In the genomic region with DNA sequence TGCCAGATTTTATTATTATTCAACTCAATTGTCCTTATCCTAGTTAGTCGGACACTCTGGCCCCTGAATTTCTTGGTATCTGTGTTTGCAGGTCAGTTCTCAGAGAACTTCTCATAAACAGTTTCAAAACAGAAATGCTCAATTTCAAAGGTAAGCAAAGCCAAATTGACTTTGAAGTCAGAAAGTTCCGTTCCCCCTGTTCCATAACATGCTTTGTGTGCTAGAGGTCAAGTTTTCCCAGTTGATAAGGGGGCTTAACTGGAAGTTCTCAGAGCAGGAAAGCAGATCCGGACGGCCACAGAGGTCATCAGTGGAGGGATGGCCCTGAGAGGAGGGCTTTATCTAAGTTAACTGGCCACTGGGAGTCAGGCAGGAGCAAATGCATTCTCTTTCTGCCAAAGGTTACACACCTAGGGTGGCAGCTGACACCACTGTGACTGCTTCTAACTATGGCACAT, we compare ENCODE assay signal across 26 cellular contexts.
"Had no signal": no experiment of that assay in that cellular context is flagged by ENCODE, and none has a peak within 500 bp of the region (broad histone marks: within the 10 kb centered on the region; RNA-seq: fewer than 3 reads in every experiment).

No MANE protein-coding gene starts in this region.

- H3K36me3 Mint-ChIP-seq: memory B cell, neural progenitor cell had no signal

- H3K27me3 Mint-ChIP-seq: dendritic cell treated with granulocyte-macrophage colony-stimulating factor and Interleukin-4, amounts not matched to agents 40 ng/mL and 50 ng/mL, for 4 days; memory B cell; naive thymus-derived CD4-positive, alpha-beta T cell; stimulated activated naive CD8-positive, alpha-beta T cell treated with anti-CD3 and anti-CD28 coated beads, Interleukin-15, amount 100 ng/mL, for 72 hours had no signal

- H3K27me3 ChIP-seq: colonic mucosa, esophagus muscularis mucosa, foreskin keratinocyte, gastroesophageal sphincter, heart left ventricle, neural progenitor cell, suprapubic skin, transverse colon, vagina had no signal

- H3K9me3 ChIP-seq: colonic mucosa, esophagus muscularis mucosa, gastroesophageal sphincter, heart left ventricle, prostate gland, suprapubic skin, transverse colon, vagina had no signal

- H3K36me3 ChIP-seq: colonic mucosa, esophagus muscularis mucosa, gastroesophageal sphincter, heart left ventricle, neural progenitor cell, prostate gland, suprapubic skin, transverse colon, vagina had no signal

- H3K9ac ChIP-seq: neural progenitor cell had no signal

- H3K4me3 ChIP-seq: colonic mucosa, esophagus muscularis mucosa, gastroesophageal sphincter, heart left ventricle, lung, neural progenitor cell, prostate gland, suprapubic skin, transverse colon, vagina had no signal

- H3K4me1 ChIP-seq: colonic mucosa, prostate gland, vagina had no signal

- H2AFZ ChIP-seq: neural progenitor cell had no signal

- H3K4me2 ChIP-seq: neural progenitor cell had no signal

- H3K9me3 Mint-ChIP-seq: nephron; neural progenitor cell; stimulated activated naive CD8-positive, alpha-beta T cell treated with anti-CD3 and anti-CD28 coated beads, Interleukin-15, amount 100 ng/mL, for 72 hours had no signal

- ATAC-seq: foreskin keratinocyte; gastroesophageal sphincter; heart left ventricle; left colon; left ventricle myocardium superior; naive thymus-derived CD4-positive, alpha-beta T cell; stimulated activated naive CD8-positive, alpha-beta T cell treated with anti-CD3 and anti-CD28 coated beads, Interleukin-15, amount 100 ng/mL, for 72 hours had no signal

- H3K27ac ChIP-seq: colonic mucosa, esophagus muscularis mucosa, foreskin keratinocyte, gastroesophageal sphincter, heart left ventricle, neural progenitor cell, prostate gland, suprapubic skin, transverse colon, vagina had no signal

- H3K4me3 Mint-ChIP-seq: dendritic cell treated with granulocyte-macrophage colony-stimulating factor and Interleukin-4, amounts not matched to agents 40 ng/mL and 50 ng/mL, for 4 days; memory B cell; naive thymus-derived CD4-positive, alpha-beta T cell; nephron; neural progenitor cell; stimulated activated naive CD8-positive, alpha-beta T cell treated with anti-CD3 and anti-CD28 coated beads, Interleukin-15, amount 100 ng/mL, for 72 hours had no signal

- DNase-seq: colonic mucosa; effector CD8-positive, alpha-beta T cell; foreskin keratinocyte; heart left ventricle; hippocampal formation; left colon; left ventricle myocardium superior; midbrain; naive thymus-derived CD4-positive, alpha-beta T cell; right cardiac atrium; small intestine; stimulated activated CD4-positive, alpha-beta T cell treated with anti-CD3 and anti-CD28 coated beads, Interleukin-15, amount 100 ng/mL, for 24 hours; stimulated activated CD4-positive, alpha-beta T cell treated with anti-CD3 and anti-CD28 coated beads, Interleukin-2, amount 100 ng/mL, for 48 hours; stimulated activated naive CD4-positive, alpha-beta T cell; stimulated activated naive CD8-positive, alpha-beta T cell treated with anti-CD3 and anti-CD28 coated beads, Interleukin-15, amount 100 ng/mL, for 72 hours; transverse colon had no signal

- H3K27ac Mint-ChIP-seq: dendritic cell treated with granulocyte-macrophage colony-stimulating factor and Interleukin-4, amounts not matched to agents 40 ng/mL and 50 ng/mL, for 4 days; memory B cell; nephron; neural progenitor cell; stimulated activated naive CD8-positive, alpha-beta T cell treated with anti-CD3 and anti-CD28 coated beads, Interleukin-15, amount 100 ng/mL, for 72 hours had no signal
